13 cellular contexts compared by ENCODE assay signal in the genomic region with DNA sequence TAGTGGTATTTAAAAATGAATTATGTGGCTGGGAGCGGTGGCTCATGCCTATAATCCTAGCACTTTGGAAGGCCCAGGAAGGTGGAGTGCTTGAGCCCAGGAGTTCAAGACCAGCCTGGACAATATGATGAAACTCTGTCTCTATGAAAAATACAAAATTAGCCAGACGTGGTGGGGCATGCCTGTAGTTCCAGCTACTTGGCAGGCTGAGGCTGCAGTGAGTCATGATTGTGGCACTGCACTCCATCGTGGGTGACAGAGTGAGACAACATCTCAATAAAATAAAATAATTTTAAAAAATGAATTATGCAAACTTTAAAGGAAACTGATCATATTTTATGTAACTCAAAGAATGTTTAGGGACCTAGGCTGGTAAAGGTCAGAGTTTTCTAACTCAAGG. TPM values are rescaled to one million over a fixed set of nuclear protein-coding genes. Genes with fewer than 3 reads are reported as not detected.
DNase-seq lines count a peak whose midpoint lies in the region; ATAC-seq and TF ChIP-seq lines count a peak whose summit lies in the region.
"Had no signal": no experiment of that assay in that cellular context is flagged by ENCODE, and none has a peak within 500 bp of the region (broad histone marks: within the 10 kb centered on the region; RNA-seq: fewer than 3 reads in every experiment).

No MANE protein-coding gene starts in this region.

- ATAC-seq in Right ventricle myocardium superior (ENCODE audit: poor library complexity) (peak; percentile 72), thoracic aorta (ENCODE audit: insufficient number of reproducible peaks, low FRiP score, low read depth) (no peak), GM21737 (IDR thresholded peaks at IDR 0.05; ENCODE audit: unreplicated experiment) (no peak)

- peaks cover 0 to 34% of the 10 kb centered on the region in 2 donors for H3K4me1 ChIP-seq in ascending aorta
- H3K4me1 ChIP-seq in thoracic aorta (ENCODE audit: control insufficient read depth in 1 of 2, low read depth in 2 of 2): peaks cover 19 to 53% of the 10 kb centered on the region in 2 donors
- H3K4me1 ChIP-seq: parathyroid adenoma had no signal

- H3K27me3 ChIP-seq in ascending aorta (no peaks in the 10 kb centered on the region), thoracic aorta (replicated peaks; ENCODE audit: insufficient read depth) (no peaks in the 10 kb centered on the region)
- H3K27me3 ChIP-seq: vagina had no signal

- H3K36me3 ChIP-seq in ascending aorta: no peaks in the 10 kb centered on the region
- H3K36me3 ChIP-seq in thoracic aorta: no peaks in the 10 kb centered on the region
- H3K36me3 ChIP-seq: vagina had no signal

- peak; percentile 18 for DNase-seq in NK-92 treated with Interleukin-12 subunit alpha and Interleukin-12 subunit beta, amount 100 ng/mL, for 24 hours (lab: John Stamatoyannopoulos, UW)
- DNase-seq in NK-92 (lab: John Stamatoyannopoulos, UW; ENCODE audit: unreplicated experiment): no peak
- peak; percentile 37 to 81 for DNase-seq in ascending aorta (ENCODE audit: low spot score in 2 of 2)
- DNase-seq in Right ventricle myocardium superior: peak; percentile 64
- peak; percentile 28 for DNase-seq in thoracic aorta (ENCODE audit: low spot score)
- DNase-seq in SKM-1 (lab: John Stamatoyannopoulos, UW; ENCODE audit: unreplicated experiment): no peak
- DNase-seq in NCI-H146 (lab: John Stamatoyannopoulos, UW): no peak
- DNase-seq: effector CD8-positive, alpha-beta T cell; mesendoderm; NCI-H446 had no signal

- TF ChIP-seq CTCF in ascending aorta (IDR thresholded peaks at IDR 0.05): no peak
- TF ChIP-seq CTCF in thoracic aorta (IDR thresholded peaks at IDR 0.05): no peak

- intact Hi-C loops in ascending aorta (cut with DNase I): loop anchor here (2.0 to 5.0 kb wide), 2 partner anchors 14 to 82 kb away; no protein-coding TSS in a partner anchor
- intact Hi-C loops in Right ventricle myocardium superior (cut with DNase I): no loop called here

- H3K27ac ChIP-seq in ascending aorta: peak overlapping the region; percentile 67 to 75
- peak overlapping the region; percentile 75 to 76 for H3K27ac ChIP-seq in thoracic aorta
- H3K27ac ChIP-seq: parathyroid adenoma, vagina had no signal

- H3K9me3 ChIP-seq in ascending aorta (no peaks in the 10 kb centered on the region), thoracic aorta (no peaks in the 10 kb centered on the region)
- H3K9me3 ChIP-seq: vagina had no signal

- no peak overlapping the region for H3K4me3 ChIP-seq in ascending aorta
- H3K4me3 ChIP-seq in thoracic aorta: no peak overlapping the region
- H3K4me3 ChIP-seq: vagina had no signal

RNA-seq across cellular contexts. Expression of a gene that starts 26.2 kb away (rescaled TPM):
- total RNA-seq in ascending aorta (91.7 TPM), Right ventricle myocardium superior (153 TPM), thoracic aorta (100 to 1,000 TPM; 175 to 231 TPM)

Comparison
In these comparisons a context has a peak if more than half of its experiments do, and no peak if none do; other contexts are left out.
1. DNase-seq: peak in NK-92 treated with Interleukin-12 subunit alpha and Interleukin-12 subunit beta, amount 100 ng/mL, for 24 hours (single experiment), ascending aorta (2 of 2), Right ventricle myocardium superior (single experiment) and thoracic aorta (single experiment); none in NK-92 (single experiment), SKM-1 (single experiment) and NCI-H146 (single experiment).